20 cellular contexts compared by ENCODE assay signal in the genomic region with DNA sequence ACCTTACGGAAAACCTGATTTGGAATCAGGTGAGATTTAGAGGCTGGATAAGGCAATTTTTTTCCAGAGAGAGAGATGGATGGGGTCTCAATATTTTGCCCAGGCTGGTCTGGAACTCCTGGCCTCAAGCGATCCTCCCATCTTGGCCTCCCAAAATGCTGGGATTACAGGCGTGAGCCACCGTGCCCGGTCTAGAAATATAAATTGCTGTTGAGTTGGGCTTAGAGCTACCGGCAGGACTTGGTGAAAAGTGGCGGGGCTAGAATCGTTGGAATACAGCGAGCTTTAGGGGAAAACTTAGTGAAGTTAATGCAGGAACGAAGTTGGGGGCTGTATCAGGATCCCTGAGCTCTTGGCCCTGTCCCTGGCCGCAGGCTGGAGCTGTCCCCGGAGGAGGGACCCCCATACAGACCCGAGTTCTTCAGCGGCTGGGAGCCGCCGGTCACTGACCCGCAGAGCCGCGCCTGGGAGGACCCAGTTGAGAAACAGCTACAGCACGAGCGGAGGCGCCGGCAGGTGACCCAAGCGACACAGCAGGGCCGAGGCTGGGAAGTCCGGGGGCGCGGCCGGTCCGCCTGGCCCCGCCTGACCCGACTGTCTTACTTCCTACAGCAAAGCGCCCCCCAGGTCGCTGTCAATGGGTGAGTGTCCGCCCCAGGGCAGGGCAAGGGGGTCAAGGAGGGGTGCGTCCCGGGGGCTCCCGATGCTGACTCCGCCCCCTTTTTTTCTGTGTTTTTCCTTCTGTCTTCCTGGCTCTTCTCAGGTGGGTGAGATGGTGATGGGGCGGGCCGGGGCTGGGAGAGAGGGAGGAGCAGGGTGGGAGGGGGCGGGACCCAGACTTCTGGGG. TPM values are rescaled to one million over a fixed set of nuclear protein-coding genes. Genes with fewer than 3 reads are reported as not detected.
DNase-seq lines count a peak whose midpoint lies in the region; ATAC-seq lines count a peak whose summit lies in the region.
"Had no signal": no experiment of that assay in that cellular context is flagged by ENCODE, and none has a peak within 500 bp of the region (broad histone marks: within the 10 kb centered on the region; RNA-seq: fewer than 3 reads in every experiment).

No MANE protein-coding gene starts in this region.

- POLR2A ChIA-PET in CD4-positive, alpha-beta memory T cell (lab: Charles Lee; ENCODE audit: partially characterized antibody) = interaction anchor here (0.7 to 1.4 kb wide), 2 partner anchors 20 to 35 kb away, joined by 3 to 5 read pairs; a partner anchor contains a TSS

- peak overlapping the region in 2 of 7 donors; percentile 55 to 68 for H3K27ac Mint-ChIP-seq in CD4-positive, alpha-beta memory T cell
- no peak overlapping the region for H3K27ac Mint-ChIP-seq in central memory CD8-positive, alpha-beta T cell (ENCODE audit: low read depth)
- H3K27ac Mint-ChIP-seq in natural killer cell treated with Interleukin-12 subunit alpha and Interleukin-12 subunit beta and Interleukin-15 and Interleukin-18, amount 100 ng/mL, for 72 hours = peak overlapping the region in 1 of 2 donors; percentile 77
- H3K27ac Mint-ChIP-seq: stimulated activated naive CD8-positive, alpha-beta T cell treated with anti-CD3 and anti-CD28 coated beads, Interleukin-15, amount 100 ng/mL, for 72 hours had no signal

- H3K4me3 ChIP-seq in CD4-positive, alpha-beta memory T cell (ENCODE audit: low read length in 2 of 2) = no peak overlapping the region
- H3K4me3 ChIP-seq: MG63, transverse colon had no signal

- peaks cover 26 to 55% of the 10 kb centered on the region in 2 donors for H3K27me3 Mint-ChIP-seq in CD4-positive, alpha-beta memory T cell
- peaks cover 66% of the 10 kb centered on the region for H3K27me3 Mint-ChIP-seq in central memory CD8-positive, alpha-beta T cell
- peaks cover 15 to 17% of the 10 kb centered on the region in 2 donors for H3K27me3 Mint-ChIP-seq in natural killer cell treated with Interleukin-12 subunit alpha and Interleukin-12 subunit beta and Interleukin-15 and Interleukin-18, amount 100 ng/mL, for 72 hours

- H3K4me3 Mint-ChIP-seq in CD4-positive, alpha-beta memory T cell = peak overlapping the region in 5 of 8 donors; percentile 67 to 84 (median 78)
- H3K4me3 Mint-ChIP-seq in central memory CD8-positive, alpha-beta T cell = peak overlapping the region; percentile 76
- H3K4me3 Mint-ChIP-seq in natural killer cell treated with Interleukin-12 subunit alpha and Interleukin-12 subunit beta and Interleukin-15 and Interleukin-18, amount 100 ng/mL, for 72 hours = peak overlapping the region; percentile 48

- CTCF ChIA-PET in CD4-positive, alpha-beta memory T cell (lab: Charles Lee; ENCODE audit: partially characterized antibody) = no interaction called here

- DNase-seq in CD4-positive, alpha-beta memory T cell = no peak
- peak; percentile 0 for DNase-seq in GM19240 (ENCODE audit: insufficient read length, low spot score)
- no peak for DNase-seq in central memory CD8-positive, alpha-beta T cell (ENCODE audit: low spot score in 2 of 2)
- DNase-seq in natural killer cell treated with Interleukin-12 subunit alpha and Interleukin-12 subunit beta and Interleukin-15 and Interleukin-18, amount 100 ng/mL, for 72 hours (ENCODE audit: low spot score) = peak; percentile 49
- DNase-seq in NCI-H510A (lab: John Stamatoyannopoulos, UW) = no peak
- DNase-seq in cortex of kidney (lab: John Stamatoyannopoulos, UW) = no peak
- no peak for DNase-seq in AG08396 (ENCODE audit: low spot score)
- DNase-seq: activated gamma-delta T cell, AML-193, anterior cingulate cortex, NCI-H1436, NCI-H2171 treated with DMSO at 0.1 percent for 48 hours, SIG-M5, transverse colon had no signal

- H3K27ac ChIP-seq in CD4-positive, alpha-beta memory T cell (ENCODE audit: low read depth, low read length) = no peak overlapping the region
- H3K27ac ChIP-seq: esophagus muscularis mucosa, gastroesophageal sphincter, neutrophil, transverse colon had no signal

- no peak for ATAC-seq in central memory CD8-positive, alpha-beta T cell (replicated peaks; ENCODE audit: extremely low read depth, poor library complexity, severe bottlenecking)
- ATAC-seq in natural killer cell treated with Interleukin-12 subunit alpha and Interleukin-12 subunit beta and Interleukin-15 and Interleukin-18, amount 100 ng/mL, for 72 hours = no peak
- ATAC-seq: gastroesophageal sphincter; stimulated activated naive CD8-positive, alpha-beta T cell treated with anti-CD3 and anti-CD28 coated beads, Interleukin-15, amount 100 ng/mL, for 72 hours had no signal

- H3K36me3 Mint-ChIP-seq in CD4-positive, alpha-beta memory T cell = no peaks in the 10 kb centered on the region
- H3K36me3 Mint-ChIP-seq in central memory CD8-positive, alpha-beta T cell (ENCODE audit: insufficient read depth) = peaks cover 13% of the 10 kb centered on the region
- no peaks in the 10 kb centered on the region for H3K36me3 Mint-ChIP-seq in natural killer cell treated with Interleukin-12 subunit alpha and Interleukin-12 subunit beta and Interleukin-15 and Interleukin-18, amount 100 ng/mL, for 72 hours

- H3K27me3 ChIP-seq in CD4-positive, alpha-beta memory T cell (ENCODE audit: insufficient read depth, low read length) = peaks cover 12% of the 10 kb centered on the region

- no peaks in the 10 kb centered on the region for H3K36me3 ChIP-seq in CD4-positive, alpha-beta memory T cell (ENCODE audit: insufficient read depth, low read length)
- H3K36me3 ChIP-seq: esophagus muscularis mucosa, gastroesophageal sphincter, neutrophil, transverse colon had no signal

- intact Hi-C loops in CD4-positive, alpha-beta memory T cell (cut with micrococcal nuclease) = no loop called here

- peaks cover 20 to 51% (median 35%) of the 10 kb centered on the region in 4 donors for H3K4me1 Mint-ChIP-seq in CD4-positive, alpha-beta memory T cell
- H3K4me1 Mint-ChIP-seq in central memory CD8-positive, alpha-beta T cell = peaks cover 45% of the 10 kb centered on the region
- peaks cover 35 to 40% of the 10 kb centered on the region in 2 donors for H3K4me1 Mint-ChIP-seq in natural killer cell treated with Interleukin-12 subunit alpha and Interleukin-12 subunit beta and Interleukin-15 and Interleukin-18, amount 100 ng/mL, for 72 hours (ENCODE audit: low read depth in 2 of 2)

- peaks cover 0 to 3% (median under 1%) of the 10 kb centered on the region in 8 donors for H3K9me3 Mint-ChIP-seq in CD4-positive, alpha-beta memory T cell
- H3K9me3 Mint-ChIP-seq in central memory CD8-positive, alpha-beta T cell = peaks cover 5% of the 10 kb centered on the region
- peaks cover 3% of the 10 kb centered on the region for H3K9me3 Mint-ChIP-seq in natural killer cell treated with Interleukin-12 subunit alpha and Interleukin-12 subunit beta and Interleukin-15 and Interleukin-18, amount 100 ng/mL, for 72 hours

- no peaks in the 10 kb centered on the region for H3K9me3 ChIP-seq in CD4-positive, alpha-beta memory T cell (ENCODE audit: control insufficient read depth in 1 of 2, low read length in 2 of 2)
- H3K9me3 ChIP-seq: esophagus muscularis mucosa, gastroesophageal sphincter, MG63, transverse colon had no signal

- peaks cover 43% of the 10 kb centered on the region for H3K4me1 ChIP-seq in CD4-positive, alpha-beta memory T cell (ENCODE audit: insufficient read depth, low read length)

RNA-seq across cellular contexts. Expression of a gene that starts 7.6 kb away (rescaled TPM):
- total RNA-seq in CD4-positive, alpha-beta memory T cell = 1 to 10 TPM; 1.6 to 2.2 TPM
- under 1 TPM; 0.45 to 0.49 TPM for polyA plus RNA-seq in CD4-positive, alpha-beta memory T cell
- total RNA-seq in natural killer cell treated with Interleukin-12 subunit alpha and Interleukin-12 subunit beta and Interleukin-15 and Interleukin-18, amount 100 ng/mL, for 72 hours = 1 to 10 TPM; 1.3 to 8.7 TPM

RNA-seq across cellular contexts. Expression of a gene that starts 20.3 kb away (rescaled TPM):
- total RNA-seq in CD4-positive, alpha-beta memory T cell = 10 to 100 TPM; 23.9 to 27.4 TPM
- 10 to 100 TPM in 1 of 2 donors, 1 to 10 TPM in 1; 3.3 to 15.6 TPM for polyA plus RNA-seq in CD4-positive, alpha-beta memory T cell
- 10 to 100 TPM; 13.4 to 31.0 TPM for total RNA-seq in natural killer cell treated with Interleukin-12 subunit alpha and Interleukin-12 subunit beta and Interleukin-15 and Interleukin-18, amount 100 ng/mL, for 72 hours

RNA-seq across cellular contexts. Expression of a gene that starts 34.2 kb away (rescaled TPM):
- 100 to 1,000 TPM; 165 TPM for total RNA-seq in CD4-positive, alpha-beta memory T cell
- polyA plus RNA-seq in CD4-positive, alpha-beta memory T cell = 1 to 10 TPM; 1.4 to 9.5 TPM
- 100 to 1,000 TPM; 157 to 251 TPM for total RNA-seq in natural killer cell treated with Interleukin-12 subunit alpha and Interleukin-12 subunit beta and Interleukin-15 and Interleukin-18, amount 100 ng/mL, for 72 hours

RNA-seq across cellular contexts. Expression of a gene that starts 45.2 kb away (rescaled TPM):
- under 1 TPM; 0.33 to 0.52 TPM for total RNA-seq in CD4-positive, alpha-beta memory T cell
- polyA plus RNA-seq in CD4-positive, alpha-beta memory T cell = not detected
- total RNA-seq in natural killer cell treated with Interleukin-12 subunit alpha and Interleukin-12 subunit beta and Interleukin-15 and Interleukin-18, amount 100 ng/mL, for 72 hours = under 1 TPM in 1 of 2 donors, not detected in 1; 0.22 TPM
- total RNA-seq: gastroesophageal sphincter, pulmonary artery endothelial cell had no signal

Comparison
In these comparisons a context has a peak if more than half of its experiments do, and no peak if none do; other contexts are left out.
1. DNase-seq: peak in GM19240 (single experiment) and natural killer cell treated with Interleukin-12 subunit alpha and Interleukin-12 subunit beta and Interleukin-15 and Interleukin-18, amount 100 ng/mL, for 72 hours (single experiment); none in CD4-positive, alpha-beta memory T cell (0 of 5), central memory CD8-positive, alpha-beta T cell (0 of 2), NCI-H510A (single experiment), cortex of kidney (single experiment) and AG08396 (single experiment).
2. Peak in every context shown above with its lines, with median percentiles within 50 percentile points of each other: H3K4me3 Mint-ChIP-seq.